10 cellular contexts compared by ENCODE assay signal in the genomic region with DNA sequence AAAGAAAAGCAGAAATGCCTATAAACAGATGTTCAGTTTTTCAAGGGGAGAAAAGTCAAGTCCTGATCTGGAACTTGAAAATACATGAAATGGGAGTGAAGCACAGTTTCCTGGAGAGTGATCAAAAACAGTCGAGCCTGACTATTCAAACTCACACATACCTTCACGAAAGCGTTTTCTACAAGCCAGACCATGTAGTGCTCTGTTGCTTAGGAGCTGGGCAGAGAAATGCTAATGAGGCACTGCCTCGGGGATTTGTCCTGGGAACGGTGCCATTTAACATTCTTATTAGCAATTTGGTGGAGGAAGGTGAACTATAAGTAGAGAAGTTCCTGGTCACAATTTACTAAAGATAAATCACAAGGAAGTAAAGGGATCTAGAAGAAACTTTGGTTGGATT. TPM values are rescaled to one million over a fixed set of nuclear protein-coding genes. Genes with fewer than 3 reads are reported as not detected.
DNase-seq lines count a peak whose midpoint lies in the region; TF ChIP-seq lines count a peak whose summit lies in the region.
"Had no signal": no experiment of that assay in that cellular context is flagged by ENCODE, and none has a peak within 500 bp of the region (broad histone marks: within the 10 kb centered on the region; RNA-seq: fewer than 3 reads in every experiment).

No MANE protein-coding gene starts in this region.

- H3K27me3 Mint-ChIP-seq in activated T-cell treated with anti-CD3 and anti-CD28 coated beads, Interleukin-2, amount 50 U/mL, for 24 hours = peaks cover 22% of the 10 kb centered on the region

- DNase-seq in NCI-H345 (lab: John Stamatoyannopoulos, UW) (peak; percentile 24), NCI-H345 treated with DMSO at 0.1 percent for 48 hours (lab: John Stamatoyannopoulos, UW; ENCODE audit: unreplicated experiment) (no peak), cerebellar cortex (ENCODE audit: low spot score) (peak; percentile 20), kidney epithelial cell (ENCODE audit: low read depth) (peak; percentile 62), transverse colon (no peak), tibial artery (no peak)
- no peak for DNase-seq in activated T-cell treated with anti-CD3 and anti-CD28 coated beads, Interleukin-2, amount 50 U/mL, for 24 hours
- no peak for DNase-seq in stimulated activated naive CD4-positive, alpha-beta T cell (lab: John Stamatoyannopoulos, UW)
- DNase-seq: activated naive CD8-positive, alpha-beta T cell treated with anti-CD3 and anti-CD28 coated beads, Interleukin-2, amount 10 ng/mL, durations not matched to agents 7 days and 5 days had no signal

- no peaks in the 10 kb centered on the region for H3K27me3 ChIP-seq in kidney epithelial cell (ENCODE audit: control insufficient read depth, insufficient read depth, low read length)
- no peaks in the 10 kb centered on the region for H3K27me3 ChIP-seq in transverse colon
- H3K27me3 ChIP-seq in tibial artery = no peaks in the 10 kb centered on the region

- intact Hi-C loops in transverse colon (cut with DNase I; ENCODE audit: low total_unique reads) (no loop called here), tibial artery (cut with DNase I; ENCODE audit: low total_unique reads) (no loop called here)

- no peaks in the 10 kb centered on the region for H3K9me3 Mint-ChIP-seq in activated T-cell treated with anti-CD3 and anti-CD28 coated beads, Interleukin-2, amount 50 U/mL, for 24 hours
- H3K9me3 Mint-ChIP-seq: activated naive CD8-positive, alpha-beta T cell treated with anti-CD3 and anti-CD28 coated beads, Interleukin-2, amount 10 ng/mL, durations not matched to agents 7 days and 5 days had no signal

- 17 to 33% methylated on average over 1 to 5 of the region's 5 CpGs for WGBS in transverse colon (ENCODE audit: low coverage in 1 of 2), 2 donors

- no peaks in the 10 kb centered on the region for H3K9me3 ChIP-seq in transverse colon
- H3K9me3 ChIP-seq in tibial artery = no peaks in the 10 kb centered on the region

- no peak overlapping the region for H3K27ac Mint-ChIP-seq in activated T-cell treated with anti-CD3 and anti-CD28 coated beads, Interleukin-2, amount 50 U/mL, for 24 hours
- H3K27ac Mint-ChIP-seq: activated naive CD8-positive, alpha-beta T cell treated with anti-CD3 and anti-CD28 coated beads, Interleukin-2, amount 10 ng/mL, durations not matched to agents 7 days and 5 days had no signal

- H3K36me3 ChIP-seq in kidney epithelial cell (ENCODE audit: control insufficient read depth, insufficient read depth, low read length) = no peaks in the 10 kb centered on the region
- no peaks in the 10 kb centered on the region for H3K36me3 ChIP-seq in transverse colon
- H3K36me3 ChIP-seq in tibial artery = no peaks in the 10 kb centered on the region

- no peak for TF ChIP-seq POLR2A in transverse colon (IDR thresholded peaks at IDR 0.05)

- peaks cover 9 to 69% (median 42%) of the 10 kb centered on the region in 4 donors for H3K4me1 ChIP-seq in transverse colon
- no peaks in the 10 kb centered on the region for H3K4me1 ChIP-seq in tibial artery

- H3K4me3 Mint-ChIP-seq in activated T-cell treated with anti-CD3 and anti-CD28 coated beads, Interleukin-2, amount 50 U/mL, for 24 hours = no peak overlapping the region
- H3K4me3 Mint-ChIP-seq: activated naive CD8-positive, alpha-beta T cell treated with anti-CD3 and anti-CD28 coated beads, Interleukin-2, amount 10 ng/mL, durations not matched to agents 7 days and 5 days had no signal

- TF ChIP-seq CTCF in kidney epithelial cell (IDR thresholded peaks at IDR 0.05; ENCODE audit: insufficient read depth, low read length, poor library complexity, severe bottlenecking) (no peak), transverse colon (IDR thresholded peaks at IDR 0.05) (no peak), tibial artery (IDR thresholded peaks at IDR 0.05) (no peak)

- in situ Hi-C loops in transverse colon (cut with MboI; ENCODE audit: low pct_ligation_motif_present in 1 of 4, low pct_unique_long_range_greater_than_20kb in 1 of 4, low sequenced_read_pairs in 3 of 4) = no loop called here

- no peak overlapping the region for H3K4me3 ChIP-seq in kidney epithelial cell (ENCODE audit: low read depth, low read length)
- no peak overlapping the region for H3K4me3 ChIP-seq in transverse colon
- no peak overlapping the region for H3K4me3 ChIP-seq in tibial artery

- H3K27ac ChIP-seq in transverse colon (peak overlapping the region; percentile 31 to 71 (median 54)), tibial artery (no peak overlapping the region)
- H3K27ac ChIP-seq: HL-60 had no signal

- no peaks in the 10 kb centered on the region for H3K36me3 Mint-ChIP-seq in activated T-cell treated with anti-CD3 and anti-CD28 coated beads, Interleukin-2, amount 50 U/mL, for 24 hours (ENCODE audit: low read depth)
- H3K36me3 Mint-ChIP-seq: activated naive CD8-positive, alpha-beta T cell treated with anti-CD3 and anti-CD28 coated beads, Interleukin-2, amount 10 ng/mL, durations not matched to agents 7 days and 5 days had no signal

- no peaks in the 10 kb centered on the region for H3K4me1 Mint-ChIP-seq in activated T-cell treated with anti-CD3 and anti-CD28 coated beads, Interleukin-2, amount 50 U/mL, for 24 hours (ENCODE audit: low read depth)
- H3K4me1 Mint-ChIP-seq: activated naive CD8-positive, alpha-beta T cell treated with anti-CD3 and anti-CD28 coated beads, Interleukin-2, amount 10 ng/mL, durations not matched to agents 7 days and 5 days had no signal

- no peak for TF ChIP-seq EP300 in transverse colon (IDR thresholded peaks at IDR 0.05; ENCODE audit: low read depth)

RNA-seq across cellular contexts. Expression of gene NHSL1, which starts 5.9 kb away (rescaled TPM):
- total RNA-seq in kidney epithelial cell = 11.5 and 19.8 TPM in 2 replicates
- 100 to 1,000 TPM in 2 of 4 donors, 10 to 100 TPM in 2; 73.2 to 117 (median 98.0) TPM for total RNA-seq in transverse colon

Comparison
In these comparisons a context has a peak if more than half of its experiments do, and no peak if none do; other contexts are left out.
1. DNase-seq: peak in NCI-H345 (single experiment), cerebellar cortex (single experiment) and kidney epithelial cell (single experiment); none in NCI-H345 treated with DMSO at 0.1 percent for 48 hours (single experiment), transverse colon (single experiment), tibial artery (0 of 2), activated T-cell treated with anti-CD3 and anti-CD28 coated beads, Interleukin-2, amount 50 U/mL, for 24 hours (single experiment) and stimulated activated naive CD4-positive, alpha-beta T cell (0 of 6).
2. H3K27ac ChIP-seq: peak in transverse colon (4 of 4); none in tibial artery (0 of 2).